Comparison of ENCODE assay signal across 9 cellular contexts in genomic region chr14:61462566-61463195, GRCh38.
DNase-seq lines count a peak whose midpoint lies in the region; ATAC-seq, FAIRE-seq and TF ChIP-seq lines count a peak whose summit lies in the region.
"Had no signal": no experiment of that assay in that cellular context is flagged by ENCODE, and none has a peak within 500 bp of the region (broad histone marks: within the 10 kb centered on the region; RNA-seq: fewer than 3 reads in every experiment).

No MANE protein-coding gene starts in this region.

- peak; percentile 99 for FAIRE-seq in H54 (lab: Jason Lieb, UNC)

- no peak for DNase-seq in H54 (ENCODE audit: insufficient read length, low spot score)
- DNase-seq in NCI-H82 (lab: John Stamatoyannopoulos, UW): peak; percentile 88
- peak; percentile 92 to 96 for DNase-seq in cardiac fibroblast (ENCODE audit: low read depth in 2 of 2)
- peak; percentile 31 for DNase-seq in myocyte (ENCODE audit: low read depth)
- DNase-seq in stimulated activated CD4-positive, alpha-beta T cell treated with anti-CD3 and anti-CD28 coated beads, Interleukin-4, amount 100 ng/mL, for 4 hours: no peak
- DNase-seq in stimulated activated CD4-positive, alpha-beta T cell treated with anti-CD3 and anti-CD28 coated beads, Interleukin-4, amount 100 ng/mL, for 24 hours: no peak
- no peak for DNase-seq in hippocampal formation (lab: John Stamatoyannopoulos, UW)
- DNase-seq: activated T-cell treated with anti-CD3 and anti-CD28 coated beads for 4 hours had no signal

- peak overlapping the region in 1 of 2 donors; percentile 5 for H3K4me3 ChIP-seq in cardiac fibroblast (replicated peaks in 1 of 2; ENCODE audit: low read depth in 2 of 2, low read length in 2 of 2)

- ATAC-seq in HG02981 (IDR thresholded peaks at IDR 0.05; ENCODE audit: unreplicated experiment): no peak

- no peak for TF ChIP-seq CTCF in cardiac fibroblast (IDR thresholded peaks at IDR 0.05; ENCODE audit: low read depth, low read length)

- no peak for TF ChIP-seq POLR2A in H54 (IDR thresholded peaks at IDR 0.05; ENCODE audit: low read depth, low read length)

Comparison
In these comparisons a context has a peak if more than half of its experiments do, and no peak if none do; other contexts are left out.
1. DNase-seq: peak in NCI-H82 (single experiment), cardiac fibroblast (2 of 2) and myocyte (single experiment); none in H54 (single experiment), stimulated activated CD4-positive, alpha-beta T cell treated with anti-CD3 and anti-CD28 coated beads, Interleukin-4, amount 100 ng/mL, for 4 hours (0 of 2), stimulated activated CD4-positive, alpha-beta T cell treated with anti-CD3 and anti-CD28 coated beads, Interleukin-4, amount 100 ng/mL, for 24 hours (single experiment) and hippocampal formation (0 of 2).